In the genomic region with DNA sequence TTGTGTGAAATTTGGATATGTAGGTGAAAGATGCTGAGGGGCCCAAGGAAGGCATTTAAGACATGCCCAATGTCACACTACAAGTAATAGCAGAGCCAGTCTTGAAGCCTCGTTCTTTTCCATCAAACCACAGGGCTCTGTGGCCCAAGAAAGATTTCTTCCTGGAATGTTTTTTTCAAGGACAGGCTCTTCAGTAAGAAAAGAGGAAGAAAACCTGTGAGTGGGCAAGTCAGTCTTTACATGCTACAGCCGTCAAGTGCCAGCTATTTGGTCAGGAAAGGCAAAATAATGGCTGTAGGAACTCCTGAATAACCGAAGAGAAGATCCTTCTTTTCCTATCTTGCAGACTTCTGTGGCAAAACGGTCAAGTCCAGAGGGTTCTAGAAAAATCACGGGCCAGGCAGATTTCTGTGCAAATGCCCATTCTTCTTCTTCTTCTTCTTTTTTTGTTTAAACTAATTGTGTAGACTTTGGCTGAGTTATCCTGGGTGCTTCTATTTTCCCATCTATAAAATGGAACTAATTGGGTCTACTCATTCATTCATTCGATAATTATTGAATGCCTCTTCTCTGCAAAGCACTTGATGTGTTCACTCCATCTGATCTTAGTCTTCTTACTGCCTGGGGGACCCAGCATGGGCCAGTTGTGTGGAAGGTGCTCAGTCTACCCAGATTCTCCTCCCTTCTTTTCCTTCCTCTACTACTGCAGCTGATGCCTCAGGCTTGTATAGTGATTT, we compare ENCODE assay signal across 11 cellular contexts. TPM values are rescaled to one million over a fixed set of nuclear protein-coding genes. Genes with fewer than 3 reads are reported as not detected.
DNase-seq lines count a peak whose midpoint lies in the region; ATAC-seq and TF ChIP-seq lines count a peak whose summit lies in the region.
"Had no signal": no experiment of that assay in that cellular context is flagged by ENCODE, and none has a peak within 500 bp of the region (broad histone marks: within the 10 kb centered on the region; RNA-seq: fewer than 3 reads in every experiment).

No MANE protein-coding gene starts in this region.

- TF ChIP-seq CTCF in type B pancreatic cell (conservative IDR thresholded peaks at IDR 0.05) = no peak

- H3K27ac ChIP-seq in caudate nucleus (ENCODE audit: low read depth, low read length) = peak overlapping the region; percentile 92
- peak overlapping the region; percentile 82 for H3K27ac ChIP-seq in muscle layer of colon (ENCODE audit: low read depth, low read length)

- no peaks in the 10 kb centered on the region for H3K36me3 Mint-ChIP-seq in activated naive CD4-positive, alpha-beta T cell treated with anti-CD3 and anti-CD28 coated beads, Interleukin-2, amount 50 U/mL, for 24 hours
- H3K36me3 Mint-ChIP-seq in activated naive CD4-positive, alpha-beta T cell treated with anti-CD3 and anti-CD28 coated beads, Interleukin-2, amount 50 U/mL, for 72 hours = peaks cover 11 to 36% of the 10 kb centered on the region in 2 donors
- peaks cover 15% of the 10 kb centered on the region for H3K36me3 Mint-ChIP-seq in type B pancreatic cell
- H3K36me3 Mint-ChIP-seq in activated T-helper 1 cell treated with anti-CD3 and anti-CD28 coated beads, Interleukin-12 subunit alpha, Interleukin-12 subunit beta, Interleukin-2, Interleukin-4 antibody, amounts not matched to agents 30 ng/mL and 10 ng/mL and 1 ng/mL, durations not matched to agents 14 hours and 24 hours and 36 hours (ENCODE audit: low read depth) = peaks cover 4% of the 10 kb centered on the region

- H3K9ac ChIP-seq in muscle layer of colon (ENCODE audit: low read length) = peak overlapping the region; percentile 13

- peak overlapping the region; percentile 15 to 36 for H3K4me3 ChIP-seq in muscle layer of colon (ENCODE audit: low read depth in 1 of 2, low read length in 2 of 2)

- intact Hi-C loops in activated T-helper 1 cell treated with anti-CD3 and anti-CD28 coated beads, Interleukin-12 subunit alpha, Interleukin-12 subunit beta, Interleukin-2, Interleukin-4 antibody, amounts not matched to agents 30 ng/mL and 10 ng/mL and 1 ng/mL, durations not matched to agents 14 hours and 24 hours and 36 hours (cut with micrococcal nuclease) = no loop called here

- no peak for ATAC-seq in activated naive CD4-positive, alpha-beta T cell treated with anti-CD3 and anti-CD28 coated beads, Interleukin-2, amount 50 U/mL, for 72 hours

- H3K27ac Mint-ChIP-seq in activated naive CD4-positive, alpha-beta T cell treated with anti-CD3 and anti-CD28 coated beads, Interleukin-2, amount 50 U/mL, for 24 hours = no peak overlapping the region
- H3K27ac Mint-ChIP-seq in activated naive CD4-positive, alpha-beta T cell treated with anti-CD3 and anti-CD28 coated beads, Interleukin-2, amount 50 U/mL, for 72 hours = no peak overlapping the region
- peak overlapping the region; percentile 99 for H3K27ac Mint-ChIP-seq in type B pancreatic cell
- H3K27ac Mint-ChIP-seq in activated T-helper 1 cell treated with anti-CD3 and anti-CD28 coated beads, Interleukin-12 subunit alpha, Interleukin-12 subunit beta, Interleukin-2, Interleukin-4 antibody, amounts not matched to agents 30 ng/mL and 10 ng/mL and 1 ng/mL, durations not matched to agents 14 hours and 24 hours and 36 hours = no peak overlapping the region

- H3K4me1 Mint-ChIP-seq in activated naive CD4-positive, alpha-beta T cell treated with anti-CD3 and anti-CD28 coated beads, Interleukin-2, amount 50 U/mL, for 24 hours = peaks cover 64% of the 10 kb centered on the region
- H3K4me1 Mint-ChIP-seq in type B pancreatic cell (ENCODE audit: unreplicated experiment) = peaks cover 55% of the 10 kb centered on the region
- peaks cover 53% of the 10 kb centered on the region for H3K4me1 Mint-ChIP-seq in activated T-helper 1 cell treated with anti-CD3 and anti-CD28 coated beads, Interleukin-12 subunit alpha, Interleukin-12 subunit beta, Interleukin-2, Interleukin-4 antibody, amounts not matched to agents 30 ng/mL and 10 ng/mL and 1 ng/mL, durations not matched to agents 14 hours and 24 hours and 36 hours (ENCODE audit: low read depth)

- peaks cover 12% of the 10 kb centered on the region for H3K36me3 ChIP-seq in muscle layer of colon (ENCODE audit: insufficient read depth, low read length)

- H3K4me3 Mint-ChIP-seq in activated naive CD4-positive, alpha-beta T cell treated with anti-CD3 and anti-CD28 coated beads, Interleukin-2, amount 50 U/mL, for 24 hours = peak overlapping the region; percentile 63
- peak overlapping the region; percentile 94 for H3K4me3 Mint-ChIP-seq in type B pancreatic cell
- H3K4me3 Mint-ChIP-seq in activated T-helper 1 cell treated with anti-CD3 and anti-CD28 coated beads, Interleukin-12 subunit alpha, Interleukin-12 subunit beta, Interleukin-2, Interleukin-4 antibody, amounts not matched to agents 30 ng/mL and 10 ng/mL and 1 ng/mL, durations not matched to agents 14 hours and 24 hours and 36 hours = no peak overlapping the region

- no peak for DNase-seq in activated naive CD4-positive, alpha-beta T cell treated with anti-CD3 and anti-CD28 coated beads, Interleukin-2, amount 50 U/mL, for 72 hours (ENCODE audit: low spot score in 2 of 2)
- DNase-seq in caudate nucleus (lab: John Stamatoyannopoulos, UW) (no peak), type B pancreatic cell (ENCODE audit: extremely low spot score, unreplicated experiment) (no peak)
- DNase-seq in stimulated activated CD4-positive, alpha-beta T cell treated with anti-CD3 and anti-CD28 coated beads, Interleukin-4, amount 100 ng/mL, for 1 hour = no peak
- DNase-seq in activated T-cell treated with anti-CD3 and anti-CD28 coated beads, Interleukin-2, amount 50 U/mL, for 1 hour = no peak
- DNase-seq in activated T-helper 1 cell treated with anti-CD3 and anti-CD28 coated beads, Interleukin-12 subunit alpha, Interleukin-12 subunit beta, Interleukin-2, Interleukin-4 antibody, amounts not matched to agents 30 ng/mL and 10 ng/mL and 1 ng/mL, durations not matched to agents 14 hours and 24 hours and 36 hours (ENCODE audit: low spot score) = no peak
- DNase-seq: activated naive CD4-positive, alpha-beta T cell treated with anti-CD3 and anti-CD28 coated beads, Interleukin-2, amount 50 U/mL, for 16 hours; stimulated activated CD4-positive, alpha-beta T cell treated with anti-CD3 and anti-CD28 coated beads, Interleukin-1b, Interleukin-23, amount 100 ng/mL, for 48 hours; T-helper 1 cell had no signal

- peaks cover 62% of the 10 kb centered on the region for H3K4me1 ChIP-seq in muscle layer of colon (ENCODE audit: insufficient read depth, low read length)

- H3K27me3 ChIP-seq in muscle layer of colon (ENCODE audit: control insufficient read depth in 1 of 2, insufficient read depth in 2 of 2, low read length in 2 of 2) = no peaks in the 10 kb centered on the region

- no peaks in the 10 kb centered on the region for H3K9me3 Mint-ChIP-seq in activated naive CD4-positive, alpha-beta T cell treated with anti-CD3 and anti-CD28 coated beads, Interleukin-2, amount 50 U/mL, for 24 hours
- H3K9me3 Mint-ChIP-seq in activated naive CD4-positive, alpha-beta T cell treated with anti-CD3 and anti-CD28 coated beads, Interleukin-2, amount 50 U/mL, for 72 hours = no peaks in the 10 kb centered on the region
- no peaks in the 10 kb centered on the region for H3K9me3 Mint-ChIP-seq in type B pancreatic cell
- H3K9me3 Mint-ChIP-seq in activated T-helper 1 cell treated with anti-CD3 and anti-CD28 coated beads, Interleukin-12 subunit alpha, Interleukin-12 subunit beta, Interleukin-2, Interleukin-4 antibody, amounts not matched to agents 30 ng/mL and 10 ng/mL and 1 ng/mL, durations not matched to agents 14 hours and 24 hours and 36 hours = no peaks in the 10 kb centered on the region

- no peaks in the 10 kb centered on the region for H3K9me3 ChIP-seq in muscle layer of colon (ENCODE audit: low read length)

- no peaks in the 10 kb centered on the region for H3K27me3 Mint-ChIP-seq in activated naive CD4-positive, alpha-beta T cell treated with anti-CD3 and anti-CD28 coated beads, Interleukin-2, amount 50 U/mL, for 24 hours
- peaks cover 3% of the 10 kb centered on the region for H3K27me3 Mint-ChIP-seq in type B pancreatic cell
- H3K27me3 Mint-ChIP-seq in activated T-helper 1 cell treated with anti-CD3 and anti-CD28 coated beads, Interleukin-12 subunit alpha, Interleukin-12 subunit beta, Interleukin-2, Interleukin-4 antibody, amounts not matched to agents 30 ng/mL and 10 ng/mL and 1 ng/mL, durations not matched to agents 14 hours and 24 hours and 36 hours (ENCODE audit: insufficient read depth) = peaks cover 46% of the 10 kb centered on the region

RNA-seq across cellular contexts. Expression of a gene that starts 1.9 kb away (rescaled TPM):
- 100 to 1,000 TPM in 1 of 2 donors, 10 to 100 TPM in 1; 31.5 to 290 TPM for total RNA-seq in activated naive CD4-positive, alpha-beta T cell treated with anti-CD3 and anti-CD28 coated beads, Interleukin-2, amount 50 U/mL, for 72 hours
- total RNA-seq in type B pancreatic cell (ENCODE audit: low replicate concordance) = 240 and 495 TPM in 2 replicates
- total RNA-seq in activated T-helper 1 cell treated with anti-CD3 and anti-CD28 coated beads, Interleukin-12 subunit alpha, Interleukin-12 subunit beta, Interleukin-2, Interleukin-4 antibody, amounts not matched to agents 30 ng/mL and 10 ng/mL and 1 ng/mL, durations not matched to agents 14 hours and 24 hours and 36 hours = 20.8 and 22.9 TPM in 2 replicates

RNA-seq across cellular contexts. Expression of a gene that starts 30.2 kb away (rescaled TPM):
- total RNA-seq in activated naive CD4-positive, alpha-beta T cell treated with anti-CD3 and anti-CD28 coated beads, Interleukin-2, amount 50 U/mL, for 72 hours = 10 to 100 TPM; 19.3 to 23.2 TPM
- total RNA-seq in type B pancreatic cell (ENCODE audit: low replicate concordance) = 8.4 and 9.4 TPM in 2 replicates
- 32.0 and 33.5 TPM in 2 replicates for total RNA-seq in activated T-helper 1 cell treated with anti-CD3 and anti-CD28 coated beads, Interleukin-12 subunit alpha, Interleukin-12 subunit beta, Interleukin-2, Interleukin-4 antibody, amounts not matched to agents 30 ng/mL and 10 ng/mL and 1 ng/mL, durations not matched to agents 14 hours and 24 hours and 36 hours
